Comparison of ENCODE assay signal across 26 cellular contexts in the genomic region with DNA sequence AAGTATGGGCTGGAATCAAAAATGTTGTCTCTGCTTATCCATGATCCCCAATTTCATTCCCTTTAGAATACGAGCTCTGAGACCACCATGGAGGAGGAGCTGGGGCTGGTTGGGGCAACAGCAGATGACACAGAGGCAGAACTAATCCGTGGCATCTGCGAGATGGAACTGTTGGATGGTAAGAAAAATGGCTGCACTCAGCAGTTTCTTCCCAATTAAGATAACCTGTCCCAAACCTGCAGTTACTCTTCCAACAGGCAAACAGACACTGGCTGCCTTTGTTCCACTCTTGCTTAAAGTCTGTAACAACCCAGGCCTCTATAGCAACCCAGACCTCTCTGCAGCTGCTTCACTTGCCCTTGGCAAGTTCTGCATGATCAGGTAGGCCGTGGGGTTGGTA.
"Had no signal": no experiment of that assay in that cellular context is flagged by ENCODE, and none has a peak within 500 bp of the region (broad histone marks: within the 10 kb centered on the region; RNA-seq: fewer than 3 reads in every experiment).

No MANE protein-coding gene starts in this region.

- ATAC-seq: activated CD4-positive, CD25-positive, alpha-beta regulatory T cell treated with anti-CD3 and anti-CD28 coated beads, Interleukin-2, amount 50 U/mL, for 24 hours; activated CD8-positive, alpha-beta T cell treated with anti-CD3 and anti-CD28 coated beads for 36 hours; Panc1; SK-N-SH treated with all-trans-retinoic acid at 6 μM for 48 hours had no signal

- H3K27me3 ChIP-seq: brain microvascular endothelial cell, SJCRH30 had no signal

- H3K9me3 Mint-ChIP-seq: activated CD8-positive, alpha-beta T cell treated with anti-CD3 and anti-CD28 coated beads for 36 hours; activated T-helper 1 cell treated with anti-CD3 and anti-CD28 coated beads, Interleukin-12 subunit alpha, Interleukin-12 subunit beta, Interleukin-2, Interleukin-4 antibody, amounts not matched to agents 30 ng/mL and 10 ng/mL and 1 ng/mL, durations not matched to agents 14 hours and 24 hours and 36 hours; T-helper 1 cell treated with Interleukin-12 subunit alpha and Interleukin-12 subunit beta and Interleukin-4 antibody, amounts not matched to agents 30 μg/mL and 1 μg/mL, for 36 hours had no signal

- H3K4me3 Mint-ChIP-seq: activated CD8-positive, alpha-beta T cell treated with anti-CD3 and anti-CD28 coated beads for 36 hours; activated naive CD8-positive, alpha-beta T cell; activated T-helper 1 cell treated with anti-CD3 and anti-CD28 coated beads, Interleukin-12 subunit alpha, Interleukin-12 subunit beta, Interleukin-2, Interleukin-4 antibody, amounts not matched to agents 30 ng/mL and 10 ng/mL and 1 ng/mL, durations not matched to agents 14 hours and 24 hours and 36 hours; T-helper 1 cell treated with Interleukin-12 subunit alpha and Interleukin-12 subunit beta and Interleukin-4 antibody, amounts not matched to agents 30 μg/mL and 1 μg/mL, for 36 hours had no signal

- H3K4me3 ChIP-seq: SJCRH30 had no signal

- H3K27me3 Mint-ChIP-seq: activated CD8-positive, alpha-beta T cell treated with anti-CD3 and anti-CD28 coated beads for 36 hours; activated naive CD8-positive, alpha-beta T cell had no signal

- H3K27ac ChIP-seq: brain microvascular endothelial cell, SJCRH30 had no signal

- H3K27ac Mint-ChIP-seq: activated CD8-positive, alpha-beta T cell treated with anti-CD3 and anti-CD28 coated beads for 36 hours; activated naive CD8-positive, alpha-beta T cell; activated T-helper 1 cell treated with anti-CD3 and anti-CD28 coated beads, Interleukin-12 subunit alpha, Interleukin-12 subunit beta, Interleukin-2, Interleukin-4 antibody, amounts not matched to agents 30 ng/mL and 10 ng/mL and 1 ng/mL, durations not matched to agents 14 hours and 24 hours and 36 hours; T-helper 1 cell treated with Interleukin-12 subunit alpha and Interleukin-12 subunit beta and Interleukin-4 antibody, amounts not matched to agents 30 μg/mL and 1 μg/mL, for 36 hours had no signal

- DNase-seq: activated CD4-positive, alpha-beta T cell treated with anti-CD3 and anti-CD28 coated beads for 4 hours; activated CD8-positive, alpha-beta memory T cell treated with anti-CD3 and anti-CD28 coated beads, Interleukin-2, amount 50 U/mL, for 4 hours; activated CD8-positive, alpha-beta T cell treated with anti-CD3 and anti-CD28 coated beads for 36 hours; activated effector memory CD4-positive, alpha-beta T cell treated with Interleukin-2 at 50 U/mL for 16 hours; activated naive CD4-positive, alpha-beta T cell; amygdala; brain microvascular endothelial cell; cerebellar nuclear complex; NCI-H1092; NCI-H1417 treated with DMSO at 0.1 percent for 48 hours; NCI-H1694; NCI-H2029; NCI-H345; NCI-H510A; NCI-H526 treated with DMSO at 0.1 percent for 48 hours; NK-92 treated with Interleukin-12 subunit alpha and Interleukin-12 subunit beta, amount 100 ng/mL, for 24 hours; OCI-M1; Right ventricle myocardium superior; RPMI8226; SJCRH30 had no signal
